In genomic region chr6:154891901-154892300, GRCh38 we compare ENCODE assay signal across 19 cellular contexts.
"Had no signal": no experiment of that assay in that cellular context is flagged by ENCODE, and none has a peak within 500 bp of the region (broad histone marks: within the 10 kb centered on the region; RNA-seq: fewer than 3 reads in every experiment).

No MANE protein-coding gene starts in this region.

- H3K4me1 Mint-ChIP-seq: activated CD4-positive, alpha-beta T cell treated with anti-CD3 and anti-CD28 coated beads, Interleukin-2, amount 10 ng/mL, durations not matched to agents 7 days and 5 days had no signal

- H3K4me3 Mint-ChIP-seq: activated CD4-positive, alpha-beta T cell treated with anti-CD3 and anti-CD28 coated beads, Interleukin-2, amount 10 ng/mL, durations not matched to agents 7 days and 5 days; activated naive CD4-positive, alpha-beta T cell treated with anti-CD3 and anti-CD28 coated beads for 36 hours; activated T-cell treated with anti-CD3 and anti-CD28 coated beads, Interleukin-2, amount 50 U/mL, for 4 hours; naive thymus-derived CD8-positive, alpha-beta T cell; stimulated activated naive CD8-positive, alpha-beta T cell treated with anti-CD3 and anti-CD28 coated beads, Interleukin-15, Interleukin-2, amounts not matched to agents 100 ng/mL and 50 ng/mL, for 24 hours had no signal

- FAIRE-seq: islet of Langerhans, pancreas, urothelium cell line had no signal

- H3K27me3 Mint-ChIP-seq: activated CD4-positive, alpha-beta T cell treated with anti-CD3 and anti-CD28 coated beads, Interleukin-2, amount 10 ng/mL, durations not matched to agents 7 days and 5 days; naive thymus-derived CD8-positive, alpha-beta T cell; stimulated activated naive CD8-positive, alpha-beta T cell treated with anti-CD3 and anti-CD28 coated beads, Interleukin-15, Interleukin-2, amounts not matched to agents 100 ng/mL and 50 ng/mL, for 24 hours had no signal

- H3K4me1 ChIP-seq: pancreas had no signal

- H3K27me3 ChIP-seq: ascending aorta, esophagus squamous epithelium, pancreas, tibial nerve had no signal

- H3K36me3 ChIP-seq: ascending aorta, pancreas had no signal

- H3K9me3 Mint-ChIP-seq: activated CD4-positive, alpha-beta T cell treated with anti-CD3 and anti-CD28 coated beads, Interleukin-2, amount 10 ng/mL, durations not matched to agents 7 days and 5 days; activated naive CD4-positive, alpha-beta T cell treated with anti-CD3 and anti-CD28 coated beads for 36 hours; activated T-cell treated with anti-CD3 and anti-CD28 coated beads, Interleukin-2, amount 50 U/mL, for 4 hours; naive thymus-derived CD8-positive, alpha-beta T cell; stimulated activated naive CD8-positive, alpha-beta T cell treated with anti-CD3 and anti-CD28 coated beads, Interleukin-15, Interleukin-2, amounts not matched to agents 100 ng/mL and 50 ng/mL, for 24 hours had no signal

- ATAC-seq: activated CD4-positive, CD25-positive, alpha-beta regulatory T cell treated with anti-CD3 and anti-CD28 coated beads, Interleukin-2, amount 50 U/mL, for 24 hours; activated T-cell treated with anti-CD3 and anti-CD28 coated beads, Interleukin-2, amount 50 U/mL, for 4 hours; naive thymus-derived CD8-positive, alpha-beta T cell had no signal

- H3K9me3 ChIP-seq: ascending aorta, esophagus squamous epithelium, pancreas, tibial nerve had no signal

- H3K27ac ChIP-seq: ascending aorta, esophagus squamous epithelium, pancreas, tibial nerve had no signal

- H3K27ac Mint-ChIP-seq: activated CD4-positive, alpha-beta T cell treated with anti-CD3 and anti-CD28 coated beads, Interleukin-2, amount 10 ng/mL, durations not matched to agents 7 days and 5 days; activated naive CD4-positive, alpha-beta T cell treated with anti-CD3 and anti-CD28 coated beads for 36 hours; stimulated activated naive CD8-positive, alpha-beta T cell treated with anti-CD3 and anti-CD28 coated beads, Interleukin-15, Interleukin-2, amounts not matched to agents 100 ng/mL and 50 ng/mL, for 24 hours had no signal

- DNase-seq: activated CD4-positive, alpha-beta T cell treated with anti-CD3 and anti-CD28 coated beads, Interleukin-2, amount 10 ng/mL, durations not matched to agents 7 days and 5 days; activated CD8-positive, alpha-beta memory T cell treated with anti-CD3 and anti-CD28 coated beads, Interleukin-2, amount 50 U/mL, for 4 hours; activated naive CD4-positive, alpha-beta T cell treated with anti-CD3 and anti-CD28 coated beads for 36 hours; activated T-cell treated with anti-CD3 and anti-CD28 coated beads, Interleukin-2, amount 50 U/mL, for 4 hours; cortex of kidney; effector memory CD4-positive, alpha-beta T cell; esophagus squamous epithelium; hippocampal formation; mesendoderm; naive thymus-derived CD8-positive, alpha-beta T cell; pancreas; T-helper 1 cell; T-helper 9 cell had no signal

- H3K4me3 ChIP-seq: ascending aorta, esophagus squamous epithelium, pancreas, tibial nerve had no signal
